ENCODE assay signal across 10 cellular contexts in genomic region chr9:92506184-92506857, GRCh38. TPM values are rescaled to one million over a fixed set of nuclear protein-coding genes. Genes with fewer than 3 reads are reported as not detected.
DNase-seq lines count a peak whose midpoint lies in the region; ATAC-seq, FAIRE-seq and TF ChIP-seq lines count a peak whose summit lies in the region.
"Had no signal": no experiment of that assay in that cellular context is flagged by ENCODE, and none has a peak within 500 bp of the region (broad histone marks: within the 10 kb centered on the region; RNA-seq: fewer than 3 reads in every experiment).

No MANE protein-coding gene starts in this region.

- no peak for ATAC-seq in GM21360 (IDR thresholded peaks at IDR 0.05; ENCODE audit: unreplicated experiment)

- no peak for TF ChIP-seq POLR2A in H54 (IDR thresholded peaks at IDR 0.05; ENCODE audit: low read depth, low read length)

- no peaks in the 10 kb centered on the region for H3K9me3 Mint-ChIP-seq in brain
- H3K9me3 Mint-ChIP-seq: type B pancreatic cell had no signal

- no peak for TF ChIP-seq CTCF in brain (conservative IDR thresholded peaks at IDR 0.05)

- DNase-seq in H54 (ENCODE audit: insufficient read length, low spot score) (peak; percentile 60), hepatic stellate cell (ENCODE audit: low spot score) (peak; percentile 76), stromal cell of bone marrow (ENCODE audit: low read depth) (peak; percentile 97), NCI-H2029 treated with DMSO at 0.1 percent for 48 hours (lab: John Stamatoyannopoulos, UW) (no peak), NCI-H69 (lab: John Stamatoyannopoulos, UW) (no peak)
- DNase-seq in stimulated activated CD8-positive, alpha-beta memory T cell treated with anti-CD3 and anti-CD28 coated beads, Interleukin-4, amount 100 ng/mL, for 48 hours, result no peak
- DNase-seq: Karpas-422 had no signal

- FAIRE-seq in H54 (lab: Jason Lieb, UNC), result peak; percentile 93

- H3K4me3 Mint-ChIP-seq in brain, result peak overlapping the region in 2 of 5 experiments; percentile 1 to 6
- H3K4me3 Mint-ChIP-seq: type B pancreatic cell had no signal

- H3K27ac Mint-ChIP-seq in brain, result peak overlapping the region in 3 of 5 experiments; percentile 13 to 92 (median 86)
- H3K27ac Mint-ChIP-seq: type B pancreatic cell had no signal

- H3K36me3 Mint-ChIP-seq in brain, result no peaks in the 10 kb centered on the region
- H3K36me3 Mint-ChIP-seq: type B pancreatic cell had no signal

- peaks cover 26% of the 10 kb centered on the region for H3K4me1 Mint-ChIP-seq in brain

- H3K27me3 Mint-ChIP-seq in brain, result no peaks in the 10 kb centered on the region
- H3K27me3 Mint-ChIP-seq: type B pancreatic cell had no signal

RNA-seq across cellular contexts. Expression of gene ASPN, which starts 24.0 kb away (rescaled TPM):
- 0.14 TPM for polyA plus RNA-seq in brain (ENCODE audit: insufficient read depth, low read depth, low replicate concordance)

RNA-seq across cellular contexts. Expression of gene ECM2, which starts 29.5 kb away (rescaled TPM):
- 1.3 TPM for polyA plus RNA-seq in brain (ENCODE audit: insufficient read depth, low read depth, low replicate concordance)

Comparison
In these comparisons a context has a peak if more than half of its experiments do, and no peak if none do; other contexts are left out.
1. DNase-seq: peak in H54 (single experiment), hepatic stellate cell (single experiment) and stromal cell of bone marrow (single experiment); none in NCI-H2029 treated with DMSO at 0.1 percent for 48 hours (single experiment), stimulated activated CD8-positive, alpha-beta memory T cell treated with anti-CD3 and anti-CD28 coated beads, Interleukin-4, amount 100 ng/mL, for 48 hours (single experiment) and NCI-H69 (single experiment).